In the genomic region with DNA sequence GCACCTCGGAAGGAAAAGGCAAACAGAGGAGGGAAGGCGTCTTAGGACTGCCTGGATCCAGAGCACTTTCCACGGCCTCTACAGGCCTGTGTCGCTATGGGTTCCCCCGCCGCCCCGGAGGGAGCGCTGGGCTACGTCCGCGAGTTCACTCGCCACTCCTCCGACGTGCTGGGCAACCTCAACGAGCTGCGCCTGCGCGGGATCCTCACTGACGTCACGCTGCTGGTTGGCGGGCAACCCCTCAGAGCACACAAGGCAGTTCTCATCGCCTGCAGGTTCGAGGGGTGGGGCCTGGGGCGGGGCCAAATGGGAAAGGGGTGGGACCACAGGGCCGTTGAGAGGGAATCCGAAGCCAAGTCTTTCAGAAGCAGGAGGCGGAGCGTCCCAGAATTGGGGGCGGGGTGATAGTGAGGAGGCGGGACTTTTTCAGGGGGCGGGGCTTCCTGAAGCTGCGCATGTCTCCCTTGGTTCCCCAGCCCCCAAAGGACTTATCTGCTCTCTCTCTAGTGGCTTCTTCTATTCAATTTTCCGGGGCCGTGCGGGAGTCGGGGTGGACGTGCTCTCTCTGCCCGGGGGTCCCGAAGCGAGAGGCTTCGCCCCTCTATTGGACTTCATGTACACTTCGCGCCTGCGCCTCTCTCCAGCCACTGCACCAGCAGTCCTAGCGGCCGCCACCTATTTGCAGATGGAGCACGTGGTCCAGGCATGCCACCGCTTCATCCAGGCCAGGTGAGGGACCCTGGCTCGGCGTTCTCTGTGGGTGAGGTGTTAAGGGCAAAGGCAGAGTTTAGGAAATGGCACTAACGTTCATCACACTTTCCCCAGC, we compare ENCODE assay signal across 8 cellular contexts. TPM values are rescaled to one million over a fixed set of nuclear protein-coding genes. Genes with fewer than 3 reads are reported as not detected.
DNase-seq lines count a peak whose midpoint lies in the region; ATAC-seq and TF ChIP-seq lines count a peak whose summit lies in the region.

No MANE protein-coding gene starts in this region.

- no peak for TF ChIP-seq EP300 in stomach (IDR thresholded peaks at IDR 0.05)

- H3K36me3 ChIP-seq in stomach, result no peaks in the 10 kb centered on the region

- 19 to 32% (median 30%) methylated on average over 37 to 51 of the region's 51 CpGs for WGBS in stomach, 5 donors

- in situ Hi-C loops in SK-MEL-5 (cut with HindIII; ENCODE audit: low pct_unique_long_range_greater_than_20kb, low sequenced_read_pairs), result no loop called here

- peak in 2 of 3 experiments; percentile 3 to 41 for DNase-seq in NCI-H1417 (lab: John Stamatoyannopoulos, UW)
- DNase-seq in NCI-H1417 treated with DMSO at 0.1 percent for 48 hours (lab: John Stamatoyannopoulos, UW), result no peak
- peak; percentile 36 for DNase-seq in SK-MEL-5 (ENCODE audit: low read depth, low spot score)
- DNase-seq in activated naive CD4-positive, alpha-beta T cell treated with anti-CD3 and anti-CD28 coated beads, Interleukin-2, amount 50 U/mL, for 16 hours, result peak; percentile 90
- peak; percentile 52 for DNase-seq in glomerular visceral epithelial cell (ENCODE audit: extremely low spot score)
- DNase-seq in nucleus accumbens (lab: John Stamatoyannopoulos, UW), result peak in 48 of 56 donors; percentile 23 to 91 (median 63)
- DNase-seq in stomach, result peak; percentile 93

- TF ChIP-seq POLR2A in stomach (IDR thresholded peaks at IDR 0.05), result no peak

- peaks cover 3 to 24% (median 10%) of the 10 kb centered on the region in 3 donors for H3K27me3 ChIP-seq in stomach

- H3K4me3 ChIP-seq in stomach, result peak overlapping the region; percentile 26 to 36 (median 34)

- peaks cover 27 to 48% (median 43%) of the 10 kb centered on the region in 4 donors for H3K4me1 ChIP-seq in stomach

- no peaks in the 10 kb centered on the region for H3K9me3 ChIP-seq in stomach

- peak overlapping the region; percentile 20 to 82 (median 74) for H3K27ac ChIP-seq in stomach

- intact Hi-C loops in stomach (cut with DNase I; ENCODE audit: low total_unique reads), result no loop called here

- TF ChIP-seq CTCF in stomach (IDR thresholded peaks at IDR 0.05), result no peak

- no peak for ATAC-seq in GM21390 (IDR thresholded peaks at IDR 0.05; ENCODE audit: unreplicated experiment)

RNA-seq across cellular contexts. Expression of a gene that starts 0.9 kb away (rescaled TPM):
- not detected in 2 replicates for total RNA-seq in SK-MEL-5 (2014; rRNA removed; shearing (Covaris generic))
- not detected in 2 replicates for polyA plus RNA-seq in SK-MEL-5 (2015; cell fraction: cytosol; rRNA removed)
- not detected in 2 replicates for polyA plus RNA-seq in SK-MEL-5 (2015; cell fraction: nucleus; rRNA removed)
- total RNA-seq in stomach, result 1 to 10 TPM in 3 of 5 donors, not detected in 2; 1.3 to 5.5 (median 2.9) TPM
- 1 to 10 TPM; 2.2 to 5.0 (median 4.3) TPM for polyA plus RNA-seq in stomach

RNA-seq across cellular contexts. Expression of a gene that starts 11.4 kb away (rescaled TPM):
- total RNA-seq in SK-MEL-5 (2014; rRNA removed; shearing (Covaris generic)), result 882 and 947 TPM in 2 replicates
- 763 and 812 TPM in 2 replicates for polyA plus RNA-seq in SK-MEL-5 (2015; cell fraction: cytosol; rRNA removed)
- 109 and 130 TPM in 2 replicates for polyA plus RNA-seq in SK-MEL-5 (2015; cell fraction: nucleus; rRNA removed)
- 100 to 1,000 TPM in 2 of 5 donors, 10 to 100 TPM in 3; 12.3 to 173 (median 78.8) TPM for total RNA-seq in stomach
- 100 to 1,000 TPM; 243 to 390 (median 247) TPM for polyA plus RNA-seq in stomach

RNA-seq across cellular contexts. Expression of a gene that starts 12.0 kb away (rescaled TPM):
- total RNA-seq in SK-MEL-5 (2014; rRNA removed; shearing (Covaris generic)), result 0.61 and 0.64 TPM in 2 replicates
- polyA plus RNA-seq in SK-MEL-5 (2015; cell fraction: cytosol; rRNA removed), result 3.5 and 5.3 TPM in 2 replicates
- polyA plus RNA-seq in SK-MEL-5 (2015; cell fraction: nucleus; rRNA removed), result 2.7 and 4.9 TPM in 2 replicates
- total RNA-seq in stomach, result 1 to 10 TPM in 1 of 5 donors, not detected in 4; 2.9 TPM
- 1 to 10 TPM in 1 of 3 donors, under 1 TPM in 1, not detected in 1; 0.56 to 1.4 TPM for polyA plus RNA-seq in stomach

RNA-seq across cellular contexts. Expression of a gene that starts 20.1 kb away (rescaled TPM):
- total RNA-seq in SK-MEL-5 (2014; rRNA removed; shearing (Covaris generic)), result not detected in 2 replicates
- not detected in 2 replicates for polyA plus RNA-seq in SK-MEL-5 (2015; cell fraction: cytosol; rRNA removed)
- not detected in 2 replicates for polyA plus RNA-seq in SK-MEL-5 (2015; cell fraction: nucleus; rRNA removed)
- not detected for total RNA-seq in stomach
- polyA plus RNA-seq in stomach, result 1 to 10 TPM in 2 of 3 donors, under 1 TPM in 1; 0.68 to 3.7 (median 2.3) TPM

RNA-seq across cellular contexts. Expression of a gene that starts 27.9 kb away (rescaled TPM):
- total RNA-seq in SK-MEL-5 (2014; rRNA removed; shearing (Covaris generic)), result not detected in 2 replicates
- polyA plus RNA-seq in SK-MEL-5 (2015; cell fraction: cytosol; rRNA removed), result not detected in 2 replicates
- polyA plus RNA-seq in SK-MEL-5 (2015; cell fraction: nucleus; rRNA removed), result not detected in 2 replicates
- under 1 TPM in 1 of 5 donors, not detected in 4; 0.92 TPM for total RNA-seq in stomach
- polyA plus RNA-seq in stomach, result 1 to 10 TPM in 1 of 3 donors, not detected in 2; 3.4 TPM
